In genomic region chr12:123938679-123939480, GRCh38 we compare ENCODE assay signal across 10 cellular contexts. TPM values are rescaled to one million over a fixed set of nuclear protein-coding genes. Genes with fewer than 3 reads are reported as not detected.
DNase-seq lines count a peak whose midpoint lies in the region; ATAC-seq, FAIRE-seq and TF ChIP-seq lines count a peak whose summit lies in the region.
"Had no signal": no experiment of that assay in that cellular context is flagged by ENCODE, and none has a peak within 500 bp of the region (broad histone marks: within the 10 kb centered on the region; RNA-seq: fewer than 3 reads in every experiment).

No MANE protein-coding gene starts in this region.

- H3K36me3 ChIP-seq in Panc1 (ENCODE audit: control insufficient read depth, insufficient read depth, low read length) (no peaks in the 10 kb centered on the region), endothelial cell of umbilical vein (ENCODE audit: control insufficient read depth in 2 of 2, extremely low read depth in 1 of 2, insufficient read depth in 2 of 2, low read length in 2 of 2) (peaks cover 2 to 7% of the 10 kb centered on the region in 2 experiments)

- no peaks in the 10 kb centered on the region for H3K79me2 ChIP-seq in endothelial cell of umbilical vein (ENCODE audit: control insufficient read depth, insufficient read depth, low read length)

- H2AFZ ChIP-seq in endothelial cell of umbilical vein (ENCODE audit: low read depth, low read length), result no peak overlapping the region

- H3K9me3 ChIP-seq in Panc1 (ENCODE audit: control insufficient read depth, insufficient read depth, low read depth, low read length) (no peaks in the 10 kb centered on the region), endothelial cell of umbilical vein (replicated peaks; ENCODE audit: control insufficient read depth, insufficient read depth, low read length) (no peaks in the 10 kb centered on the region)

- H4K20me1 ChIP-seq in endothelial cell of umbilical vein (replicated peaks; ENCODE audit: control insufficient read depth, extremely low read depth, insufficient read depth, low read length), result no peaks in the 10 kb centered on the region

- H3K9ac ChIP-seq in endothelial cell of umbilical vein (replicated peaks; ENCODE audit: extremely low read depth, insufficient read depth, low read length), result no peak overlapping the region

- H3K4me1 Mint-ChIP-seq in activated naive CD4-positive, alpha-beta T cell treated with anti-CD3 and anti-CD28 coated beads for 36 hours (ENCODE audit: low read depth), result peaks cover 24% of the 10 kb centered on the region
- peaks cover 22% of the 10 kb centered on the region for H3K4me1 Mint-ChIP-seq in stimulated activated memory B cell treated with anti-CD40 and anti-IgM and Interleukin-4, amounts not matched to agents 10 μg/mL and 1 μg/mL and 100 μg/mL, for 72 hours

- H3K27ac ChIP-seq in Panc1 (ENCODE audit: low read length) (no peak overlapping the region), endothelial cell of umbilical vein (ENCODE audit: insufficient read depth, low read depth, low read length) (no peak overlapping the region)

- H3K4me3 ChIP-seq in Panc1 (ENCODE audit: low read depth in 2 of 2, low read length in 2 of 2), result no peak overlapping the region
- no peak overlapping the region for H3K4me3 ChIP-seq in endothelial cell of umbilical vein (replicated peaks in 1 of 3; ENCODE audit: insufficient read depth in 1 of 3, low read depth in 1 of 3, low read length in 3 of 3)

- H3K36me3 Mint-ChIP-seq in activated naive CD4-positive, alpha-beta T cell treated with anti-CD3 and anti-CD28 coated beads for 36 hours (ENCODE audit: low read depth), result peaks cover 7% of the 10 kb centered on the region
- peaks cover 48% of the 10 kb centered on the region for H3K36me3 Mint-ChIP-seq in stimulated activated memory B cell treated with anti-CD40 and anti-IgM and Interleukin-4, amounts not matched to agents 10 μg/mL and 1 μg/mL and 100 μg/mL, for 72 hours

- dilution Hi-C loops in endothelial cell of umbilical vein (cut with MboI; ENCODE audit: extremely low pct_ligation_motif_present, low sequenced_read_pairs), result no loop called here

- in situ Hi-C loops in Panc1 (cut with HindIII; ENCODE audit: low pct_unique_long_range_greater_than_20kb, low sequenced_read_pairs), result no loop called here

- no peaks in the 10 kb centered on the region for H3K4me1 ChIP-seq in Panc1 (ENCODE audit: control insufficient read depth, insufficient read depth, low read length)
- peaks cover 12% of the 10 kb centered on the region for H3K4me1 ChIP-seq in endothelial cell of umbilical vein (ENCODE audit: control insufficient read depth, extremely low read depth, insufficient read depth, low read length)

- H3K27me3 ChIP-seq in Panc1 (ENCODE audit: control insufficient read depth, insufficient read depth, low read length) (no peaks in the 10 kb centered on the region), endothelial cell of umbilical vein (ENCODE audit: control insufficient read depth in 2 of 2, insufficient read depth in 2 of 2, low read length in 2 of 2) (no peaks in the 10 kb centered on the region)

- intact Hi-C loops in activated naive CD4-positive, alpha-beta T cell treated with anti-CD3 and anti-CD28 coated beads for 36 hours (cut with micrococcal nuclease), result loop anchor here (1.0 to 2.0 kb wide), 2 partner anchors 34 to 35 kb away; no protein-coding TSS in a partner anchor
- intact Hi-C loops in Panc1 (cut with micrococcal nuclease; ENCODE audit: unreplicated experiment), result no loop called here
- intact Hi-C loops in endothelial cell of umbilical vein (cut with micrococcal nuclease), result no loop called here

- BruUV-seq in Panc1 (replicated peaks; lab: Mats Ljungman, UMichigan) (no TSS peak), endothelial cell of umbilical vein (replicated peaks; lab: Mats Ljungman, UMichigan) (no TSS peak)

- no peaks in the 10 kb centered on the region for H3K27me3 Mint-ChIP-seq in activated naive CD4-positive, alpha-beta T cell treated with anti-CD3 and anti-CD28 coated beads for 36 hours (ENCODE audit: low read depth)
- no peaks in the 10 kb centered on the region for H3K27me3 Mint-ChIP-seq in stimulated activated memory B cell treated with anti-CD40 and anti-IgM and Interleukin-4, amounts not matched to agents 10 μg/mL and 1 μg/mL and 100 μg/mL, for 72 hours

- 0 out of 2 replicates have a peak, but pooled peaks have one; percentile 47 for ATAC-seq in Panc1
- no peak for ATAC-seq in stimulated activated memory B cell treated with anti-CD40 and anti-IgM and Interleukin-4, amounts not matched to agents 10 μg/mL and 1 μg/mL and 100 μg/mL, for 72 hours
- ATAC-seq in GM21737 (IDR thresholded peaks at IDR 0.05; ENCODE audit: unreplicated experiment), result no peak
- no peak for ATAC-seq in HG02623 (IDR thresholded peaks at IDR 0.05; ENCODE audit: unreplicated experiment)

- DNase-seq in activated naive CD4-positive, alpha-beta T cell treated with anti-CD3 and anti-CD28 coated beads for 36 hours, result peak; percentile 36
- no peak for DNase-seq in activated naive CD4-positive, alpha-beta T cell (lab: John Stamatoyannopoulos, UW)
- DNase-seq in Panc1 (ENCODE audit: low read depth, low spot score) (no peak), endothelial cell of umbilical vein (ENCODE audit: low read depth, low spot score) (no peak), ureter (ENCODE audit: low spot score) (no peak)

- H3K27ac Mint-ChIP-seq in activated naive CD4-positive, alpha-beta T cell treated with anti-CD3 and anti-CD28 coated beads for 36 hours, result peak overlapping the region; percentile 60
- peak overlapping the region; percentile 42 for H3K27ac Mint-ChIP-seq in stimulated activated memory B cell treated with anti-CD40 and anti-IgM and Interleukin-4, amounts not matched to agents 10 μg/mL and 1 μg/mL and 100 μg/mL, for 72 hours

- CTCF ChIA-PET in activated naive CD4-positive, alpha-beta T cell treated with anti-CD3 and anti-CD28 coated beads for 36 hours (lab: Charles Lee), result interaction anchor here (0.5 to 3.5 kb wide), 10 partner anchors 9 to 350 kb away, joined by 3 to 19 read pairs (median 4); no protein-coding TSS in a partner anchor
- CTCF ChIA-PET in Panc1 (lab: Charles Lee), result no interaction called here
- CTCF ChIA-PET in endothelial cell of umbilical vein (lab: Charles Lee), result interaction anchor here (0.6 to 2.9 kb wide), 7 partner anchors 8 to 93 kb away, joined by 3 to 12 read pairs (median 4); no protein-coding TSS in a partner anchor

- peaks cover 8% of the 10 kb centered on the region for H3K9me3 Mint-ChIP-seq in activated naive CD4-positive, alpha-beta T cell treated with anti-CD3 and anti-CD28 coated beads for 36 hours
- no peaks in the 10 kb centered on the region for H3K9me3 Mint-ChIP-seq in stimulated activated memory B cell treated with anti-CD40 and anti-IgM and Interleukin-4, amounts not matched to agents 10 μg/mL and 1 μg/mL and 100 μg/mL, for 72 hours

- no peaks in the 10 kb centered on the region for H3K9me1 ChIP-seq in endothelial cell of umbilical vein (replicated peaks; ENCODE audit: control insufficient read depth, extremely low read depth, insufficient read depth, low read length)

- TF ChIP-seq CTCF in Panc1 (IDR thresholded peaks at IDR 0.05), result no peak; the same call in 1 of the 2 replicates
- TF ChIP-seq CTCF in endothelial cell of umbilical vein (IDR thresholded peaks at IDR 0.05; ENCODE audit: extremely low read depth in 1 of 2, insufficient read depth in 1 of 2, low read depth in 1 of 2, low read length in 2 of 2), result peak; percentile 24 to 42

- H3K4me3 Mint-ChIP-seq in activated naive CD4-positive, alpha-beta T cell treated with anti-CD3 and anti-CD28 coated beads for 36 hours, result peak overlapping the region; percentile 55
- H3K4me3 Mint-ChIP-seq in stimulated activated memory B cell treated with anti-CD40 and anti-IgM and Interleukin-4, amounts not matched to agents 10 μg/mL and 1 μg/mL and 100 μg/mL, for 72 hours, result no peak overlapping the region

- TF ChIP-seq POLR2A in endothelial cell of umbilical vein (IDR thresholded peaks at IDR 0.05; ENCODE audit: low read depth, low read length), result no peak

- POLR2A ChIA-PET in Panc1 (lab: Charles Lee) (no interaction called here), endothelial cell of umbilical vein (lab: Charles Lee) (no interaction called here)

- H3K4me2 ChIP-seq in endothelial cell of umbilical vein (ENCODE audit: insufficient read depth, low read length), result no peak overlapping the region

- FAIRE-seq in endothelial cell of umbilical vein (lab: Jason Lieb, UNC), result no peak
- FAIRE-seq: frontal cortex, G401.6 had no signal

TF ChIP-seq in endothelial cell of umbilical vein, 7 proteins besides CTCF, POLR2A, EP300 and RAD21 (continues in another document):
- TF ChIP-seq EZH2 (IDR thresholded peaks at IDR 0.05; ENCODE audit: borderline replicate concordance, low read depth, low read length, severe bottlenecking) (no peak), JUN (IDR thresholded peaks at IDR 0.05; ENCODE audit: borderline replicate concordance, insufficient read depth, insufficient read length, low read depth) (no peak), MYC (IDR thresholded peaks at IDR 0.05; ENCODE audit: low read depth, low read length) (no peak)

RNA-seq across cellular contexts. Expression of gene CCDC92, which starts 33.8 kb away (rescaled TPM):
- 1 to 10 TPM; 3.3 to 3.7 TPM for total RNA-seq in activated naive CD4-positive, alpha-beta T cell treated with anti-CD3 and anti-CD28 coated beads for 36 hours
- total RNA-seq in Panc1 (2021; ENCODE audit: unreplicated experiment), result 53.7 TPM
- polyA plus RNA-seq in Panc1 (2012; ENCODE audit: insufficient read length), result 77.2 TPM
- total RNA-seq in endothelial cell of umbilical vein, result 35.1 and 41.6 TPM in 2 replicates
- polyA plus RNA-seq in endothelial cell of umbilical vein, result 41.2 and 45.3 TPM in 2 replicates
- polyA plus RNA-seq in endothelial cell of umbilical vein (2011; cell fraction: cytosol; rRNA removed), result 33.9 and 39.1 TPM in 2 replicates
- polyA plus RNA-seq in endothelial cell of umbilical vein (2011; cell fraction: nucleus; rRNA removed), result 35.0 and 41.0 TPM in 2 replicates
- polyA plus RNA-seq in endothelial cell of umbilical vein (2012), result 32.2 and 37.3 TPM in 2 replicates
- 17.8 and 20.1 TPM in 2 replicates for polyA minus RNA-seq in endothelial cell of umbilical vein
- polyA minus RNA-seq in endothelial cell of umbilical vein (2011; cell fraction: cytosol; rRNA and poly(A)+ RNA removed), result 1.5 TPM
- 16.5 and 20.6 TPM in 2 replicates for polyA minus RNA-seq in endothelial cell of umbilical vein (2011; cell fraction: nucleus; rRNA and poly(A)+ RNA removed)
- 31.9 TPM for total RNA-seq in ureter

RNA-seq across cellular contexts. Expression of gene ZNF664, which starts 34.1 kb away (rescaled TPM):
- total RNA-seq in activated naive CD4-positive, alpha-beta T cell treated with anti-CD3 and anti-CD28 coated beads for 36 hours, result 10 to 100 TPM; 42.2 to 46.0 TPM
- 115 TPM for total RNA-seq in Panc1 (2021; ENCODE audit: unreplicated experiment)
- 57.7 TPM for polyA plus RNA-seq in Panc1 (2012; ENCODE audit: insufficient read length)
- total RNA-seq in endothelial cell of umbilical vein, result 63.3 and 71.3 TPM in 2 replicates
- 25.5 and 29.8 TPM in 2 replicates for polyA plus RNA-seq in endothelial cell of umbilical vein
- 34.1 and 37.5 TPM in 2 replicates for polyA plus RNA-seq in endothelial cell of umbilical vein (2011; cell fraction: cytosol; rRNA removed)
- polyA plus RNA-seq in endothelial cell of umbilical vein (2011; cell fraction: nucleus; rRNA removed), result 43.8 and 45.6 TPM in 2 replicates
- polyA plus RNA-seq in endothelial cell of umbilical vein (2012), result 57.6 and 65.7 TPM in 2 replicates
- 31.6 and 43.5 TPM in 2 replicates for polyA minus RNA-seq in endothelial cell of umbilical vein
- polyA minus RNA-seq in endothelial cell of umbilical vein (2011; cell fraction: cytosol; rRNA and poly(A)+ RNA removed), result 45.9 TPM
- 37.6 and 40.1 TPM in 2 replicates for polyA minus RNA-seq in endothelial cell of umbilical vein (2011; cell fraction: nucleus; rRNA and poly(A)+ RNA removed)
- total RNA-seq in ureter, result 90.5 TPM
